In the genomic region with DNA sequence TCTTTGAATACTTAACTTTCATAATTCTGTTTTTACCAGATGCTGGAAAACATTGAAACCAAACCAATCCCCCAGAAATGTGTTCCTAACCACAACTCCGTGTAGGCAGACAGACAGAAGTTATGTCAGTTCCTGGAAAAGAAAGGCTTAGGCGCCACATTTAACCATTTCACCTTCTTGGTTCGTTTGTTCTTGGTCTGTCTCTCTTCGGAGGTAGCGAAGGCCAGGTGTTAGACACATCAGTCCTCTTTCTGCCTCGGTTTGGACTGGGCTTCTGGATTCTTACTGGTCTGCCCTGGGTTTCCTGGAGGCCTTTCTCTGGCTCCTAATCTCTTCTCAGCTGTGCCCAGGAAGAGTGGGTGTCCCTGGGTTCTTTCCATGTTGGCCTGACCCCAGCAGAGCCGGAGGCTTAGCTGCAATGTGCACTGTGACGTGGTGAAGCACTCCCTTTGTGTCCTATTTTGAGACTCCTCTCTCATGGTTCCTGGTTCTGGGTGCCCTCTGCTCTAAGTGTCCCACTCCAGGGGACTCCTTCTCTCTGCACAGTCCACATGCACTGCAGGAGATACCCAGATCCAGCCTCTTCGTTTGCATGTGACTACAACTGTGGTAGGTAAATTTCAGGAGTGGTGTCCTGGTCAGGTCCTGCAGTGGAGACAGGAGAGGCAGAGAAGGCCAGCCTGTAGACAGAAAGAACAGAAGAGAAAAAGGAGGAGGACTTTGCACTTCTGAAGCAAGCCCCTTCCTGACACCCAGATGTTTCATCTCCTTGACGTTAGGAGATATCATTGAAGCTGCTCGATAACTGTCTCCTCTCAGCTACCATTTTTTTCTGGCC, we compare ENCODE assay signal across 12 cellular contexts. TPM values are rescaled to one million over a fixed set of nuclear protein-coding genes. Genes with fewer than 3 reads are reported as not detected.
DNase-seq lines count a peak whose midpoint lies in the region; ATAC-seq and TF ChIP-seq lines count a peak whose summit lies in the region.
"Had no signal": no experiment of that assay in that cellular context is flagged by ENCODE, and none has a peak within 500 bp of the region (broad histone marks: within the 10 kb centered on the region; RNA-seq: fewer than 3 reads in every experiment).

No MANE protein-coding gene starts in this region.

- H3K27ac ChIP-seq in body of pancreas (peak overlapping the region in 1 of 4 donors; percentile 0), left lung (peak overlapping the region; percentile 69 to 74), transverse colon (peak overlapping the region; percentile 31 to 65 (median 58))
- H3K27ac ChIP-seq: 22Rv1 had no signal

- DNase-seq in DMS 273 (lab: John Stamatoyannopoulos, UW; ENCODE audit: unreplicated experiment): peak; percentile 31
- no peak for DNase-seq in DMS 273 treated with DMSO at 0.1 percent for 48 hours (lab: John Stamatoyannopoulos, UW)
- DNase-seq in body of pancreas: no peak
- no peak for DNase-seq in left lung
- DNase-seq in transverse colon: no peak
- no peak for DNase-seq in HuH-7 (ENCODE audit: low spot score)
- DNase-seq: activated CD4-positive, CD25-positive, alpha-beta regulatory T cell; caudate nucleus; NCI-H510A had no signal

- in situ Hi-C loops in transverse colon (cut with MboI; ENCODE audit: low pct_ligation_motif_present in 1 of 4, low pct_unique_long_range_greater_than_20kb in 1 of 4, low sequenced_read_pairs in 3 of 4): no loop called here

- no peak overlapping the region for H3K4me3 ChIP-seq in body of pancreas
- no peak overlapping the region for H3K4me3 ChIP-seq in left lung
- H3K4me3 ChIP-seq in transverse colon: no peak overlapping the region

- ATAC-seq in body of pancreas (peak; percentile 24), left lung (peak; percentile 27), HG03565 (IDR thresholded peaks at IDR 0.05; ENCODE audit: unreplicated experiment) (no peak), HG03442 (IDR thresholded peaks at IDR 0.05; ENCODE audit: unreplicated experiment) (no peak)

- no peaks in the 10 kb centered on the region for H3K36me3 ChIP-seq in body of pancreas (replicated peaks in 1 of 2; ENCODE audit: insufficient read depth in 1 of 2, low read depth in 2 of 2)
- H3K36me3 ChIP-seq in left lung: no peaks in the 10 kb centered on the region
- no peaks in the 10 kb centered on the region for H3K36me3 ChIP-seq in transverse colon

- TF ChIP-seq POLR2A in body of pancreas (IDR thresholded peaks at IDR 0.05): no peak
- no peak for TF ChIP-seq POLR2A in transverse colon (IDR thresholded peaks at IDR 0.05)

- H3K9me3 ChIP-seq in body of pancreas: no peaks in the 10 kb centered on the region
- H3K9me3 ChIP-seq in left lung: no peaks in the 10 kb centered on the region
- H3K9me3 ChIP-seq in transverse colon: no peaks in the 10 kb centered on the region

- H3K27me3 ChIP-seq in body of pancreas: no peaks in the 10 kb centered on the region
- no peaks in the 10 kb centered on the region for H3K27me3 ChIP-seq in left lung
- no peaks in the 10 kb centered on the region for H3K27me3 ChIP-seq in transverse colon

- intact Hi-C loops in body of pancreas (cut with DNase I): no loop called here
- intact Hi-C loops in left lung (cut with DNase I): no loop called here
- intact Hi-C loops in transverse colon (cut with DNase I; ENCODE audit: low total_unique reads): no loop called here

- H3K4me1 ChIP-seq in body of pancreas (no peaks in the 10 kb centered on the region), left lung (peaks cover 0 to 23% of the 10 kb centered on the region in 2 donors), transverse colon (peaks cover 0 to 16% (median 2%) of the 10 kb centered on the region in 4 donors)

- 60 to 71% methylated on average over 11 of the region's 11 CpGs for WGBS in body of pancreas, 2 donors
- WGBS in transverse colon (ENCODE audit: low coverage in 1 of 2), 2 donors: 65 to 68% methylated on average over 4 to 11 of the region's 11 CpGs

- TF ChIP-seq CTCF in body of pancreas (IDR thresholded peaks at IDR 0.05) (no peak), left lung (IDR thresholded peaks at IDR 0.05) (no peak), transverse colon (IDR thresholded peaks at IDR 0.05) (no peak)

- TF ChIP-seq EP300 in transverse colon (IDR thresholded peaks at IDR 0.05; ENCODE audit: low read depth): no peak

RNA-seq across cellular contexts. Expression of a gene that starts 23.0 kb away (rescaled TPM):
- total RNA-seq in body of pancreas (1 to 10 TPM; 4.3 to 8.0 TPM), left lung (100 to 1,000 TPM; 115 to 135 TPM), transverse colon (10 to 100 TPM; 13.1 to 18.4 (median 16.9) TPM)

Comparison
In these comparisons a context has a peak if more than half of its experiments do, and no peak if none do; other contexts are left out.
1. ATAC-seq: peak in body of pancreas (single experiment) and left lung (single experiment); none in HG03565 (single experiment) and HG03442 (single experiment).
2. RNA of a gene that starts 23.0 kb away (total RNA-seq): 115 to 135 TPM in left lung; 13.1 to 18.4 TPM in transverse colon and 4.3 to 8.0 TPM in body of pancreas; every median in the first group is over 4 times any median in the second.